23 cellular contexts compared by ENCODE assay signal in the genomic region with DNA sequence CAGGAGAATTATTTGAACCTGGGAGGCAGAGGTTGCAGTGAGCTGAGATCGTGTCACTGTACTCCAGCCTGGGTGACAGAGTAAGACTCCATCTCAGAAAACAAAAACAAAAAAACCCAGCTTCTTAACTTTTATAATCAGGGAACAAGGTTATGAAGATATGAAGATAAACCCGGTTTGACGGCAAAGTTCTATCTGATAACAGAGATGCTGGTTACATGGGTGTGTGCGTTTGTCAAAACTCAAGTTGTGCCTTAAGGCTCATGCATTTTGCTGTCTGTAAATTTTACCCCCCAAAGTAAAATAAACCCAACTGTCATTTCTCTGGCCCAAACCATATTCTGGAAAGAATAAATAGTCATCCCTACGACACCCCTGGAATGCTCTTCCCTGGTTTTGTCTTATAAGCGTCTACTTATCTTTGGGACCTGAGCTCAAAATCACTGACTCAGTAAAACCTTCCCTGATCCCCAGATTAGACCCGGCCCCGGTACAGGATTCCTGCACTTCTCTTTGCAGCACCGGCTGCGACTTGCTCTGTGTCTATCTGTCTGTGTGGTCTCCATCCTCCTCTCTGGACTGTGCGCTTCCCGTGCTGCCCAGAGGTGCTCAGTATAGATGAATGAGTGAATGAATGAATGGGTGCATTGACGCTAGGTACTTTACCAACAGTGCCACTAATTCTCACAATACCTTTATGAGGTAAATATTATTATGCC.
DNase-seq lines count a peak whose midpoint lies in the region; ATAC-seq, FAIRE-seq and TF ChIP-seq lines count a peak whose summit lies in the region.
"Had no signal": no experiment of that assay in that cellular context is flagged by ENCODE, and none has a peak within 500 bp of the region (broad histone marks: within the 10 kb centered on the region; RNA-seq: fewer than 3 reads in every experiment).

No MANE protein-coding gene starts in this region.

- no peaks in the 10 kb centered on the region for H3K36me3 Mint-ChIP-seq in glutamatergic neuron (ENCODE audit: unreplicated experiment)
- H3K36me3 Mint-ChIP-seq in type B pancreatic cell: no peaks in the 10 kb centered on the region
- no peaks in the 10 kb centered on the region for H3K36me3 Mint-ChIP-seq in effector memory CD8-positive, alpha-beta T cell (ENCODE audit: insufficient read depth)
- H3K36me3 Mint-ChIP-seq: CD14-positive monocyte; CD8-positive, alpha-beta T cell had no signal

- no peak for TF ChIP-seq EP300 in K562 (IDR thresholded peaks at IDR 0.05; ENCODE audit: low read length)

- BruUV-seq in K562 (replicated peaks; lab: Mats Ljungman, UMichigan): no TSS peak

- ATAC-seq in K562: no peak
- no peak for ATAC-seq in effector memory CD8-positive, alpha-beta T cell (replicated peaks)
- ATAC-seq: A549; CD8-positive, alpha-beta T cell had no signal

- H3K4me1 ChIP-seq in K562 (replicated peaks in 1 of 2; ENCODE audit: control insufficient read depth in 2 of 2, insufficient read depth in 2 of 2, low read length in 2 of 2) (peaks cover 5 to 11% of the 10 kb centered on the region in 2 experiments; a peak in 4 of 5 replicates), parathyroid adenoma (peaks cover 7% of the 10 kb centered on the region)
- H3K4me1 ChIP-seq: A549 had no signal

- peaks cover 5 to 37% of the 10 kb centered on the region in 2 experiments; a peak in 4 of 5 replicates for H3K27me3 ChIP-seq in K562 (ENCODE audit: control insufficient read depth in 2 of 2, insufficient read depth in 2 of 2, low read length in 2 of 2)
- H3K27me3 ChIP-seq in parathyroid adenoma (ENCODE audit: control insufficient read depth, insufficient read depth, low read length): no peaks in the 10 kb centered on the region

- no peak for TF ChIP-seq RAD21 in K562 (CRISPR knock-in tag; conservative IDR thresholded peaks at IDR 0.05 in 1 of 2, IDR thresholded peaks at IDR 0.05 in 1 of 2)

- TF ChIP-seq CTCF in K562 (IDR thresholded peaks at IDR 0.05 in 2 of 3, conservative IDR thresholded peaks at IDR 0.05 in 1 of 3; ENCODE audit: insufficient read depth in 2 of 3, low read depth in 1 of 3, low read length in 3 of 3): no peak
- TF ChIP-seq CTCF in glutamatergic neuron (IDR thresholded peaks at IDR 0.05; ENCODE audit: partially characterized antibody, unreplicated experiment): no peak
- no peak for TF ChIP-seq CTCF in parathyroid adenoma (IDR thresholded peaks at IDR 0.05)
- TF ChIP-seq CTCF in type B pancreatic cell (conservative IDR thresholded peaks at IDR 0.05): no peak

- no peak overlapping the region for H3K9ac ChIP-seq in K562 (ENCODE audit: insufficient read depth in 1 of 2, low read depth in 2 of 2, low read length in 2 of 2)
- H3K9ac ChIP-seq in parathyroid adenoma: no peak overlapping the region

- no peaks in the 10 kb centered on the region for H3K36me3 ChIP-seq in K562 (ENCODE audit: control insufficient read depth, insufficient read depth, low read length)
- no peaks in the 10 kb centered on the region for H3K36me3 ChIP-seq in parathyroid adenoma (ENCODE audit: control insufficient read depth, insufficient read depth, low read length)
- H3K36me3 ChIP-seq: HAP-1 had no signal

- H3K27me3 Mint-ChIP-seq in glutamatergic neuron (ENCODE audit: unreplicated experiment) (peaks cover 7% of the 10 kb centered on the region), type B pancreatic cell (peaks cover 3% of the 10 kb centered on the region)
- no peaks in the 10 kb centered on the region for H3K27me3 Mint-ChIP-seq in effector memory CD8-positive, alpha-beta T cell

- WGBS in K562 (ENCODE audit: insufficient coverage, low coverage, missing lambda C conversion rate): 16% methylated on average over 13 of the region's 13 CpGs

- H3K4me2 ChIP-seq in K562 (ENCODE audit: insufficient read depth, low read length) (no peak overlapping the region), parathyroid adenoma (ENCODE audit: low read length) (peak overlapping the region; percentile 26)
- H3K4me2 ChIP-seq: A549 had no signal

- DNase-seq in K562 (ENCODE audit: extremely low read depth in 1 of 4, low spot score in 3 of 4) (no peak), glutamatergic neuron (no peak), type B pancreatic cell (ENCODE audit: extremely low spot score, unreplicated experiment) (peak; percentile 16), NCI-H345 (lab: John Stamatoyannopoulos, UW) (no peak)
- no peak for DNase-seq in activated CD8-positive, alpha-beta memory T cell treated with anti-CD3 and anti-CD28 coated beads, Interleukin-2, amount 50 U/mL, for 48 hours
- DNase-seq in activated T-cell treated with anti-CD3 and anti-CD28 coated beads, Interleukin-2, amount 50 U/mL, for 48 hours: no peak
- no peak for DNase-seq in effector memory CD8-positive, alpha-beta T cell
- DNase-seq: COR-L47, DMS153, DMS79 treated with DMSO at 0.1 percent for 48 hours, EL, HFFc6 had no signal

- POLR2A ChIA-PET in K562 (lab: Yijun Ruan, JAX): interaction anchor here (1.4 kb wide), 3 partner anchors 9 to 10 kb away, joined by 4 to 6 read pairs (median 4); no protein-coding TSS in a partner anchor

- no peaks in the 10 kb centered on the region for H3K9me3 ChIP-seq in K562 (replicated peaks; ENCODE audit: control insufficient read depth, insufficient read depth, low read depth, low read length)
- H3K9me3 ChIP-seq in parathyroid adenoma (ENCODE audit: control insufficient read depth, low read length): no peaks in the 10 kb centered on the region
- H3K9me3 ChIP-seq: A549, HAP-1 had no signal

- H3K4me1 Mint-ChIP-seq in glutamatergic neuron (ENCODE audit: low read depth, unreplicated experiment) (peaks cover 30% of the 10 kb centered on the region), type B pancreatic cell (ENCODE audit: unreplicated experiment) (peaks cover 19% of the 10 kb centered on the region)
- peaks cover 5 to 8% of the 10 kb centered on the region in 2 donors for H3K4me1 Mint-ChIP-seq in effector memory CD8-positive, alpha-beta T cell (ENCODE audit: low read depth in 2 of 2)

- FAIRE-seq in K562 (lab: Jason Lieb, UNC): no peak
- FAIRE-seq: A549, D721Med, G401.6, GM12891, H1, HepG2, HTR-8/SVneo had no signal

- H3K4me3 ChIP-seq in K562 (no peak overlapping the region), parathyroid adenoma (ENCODE audit: low read depth, low read length) (no peak overlapping the region)
- H3K4me3 ChIP-seq: A549, HAP-1 had no signal

- peaks cover under 1% of the 10 kb centered on the region; the same call in 1 of the 2 replicates for H4K20me1 ChIP-seq in K562 (replicated peaks; ENCODE audit: control insufficient read depth, insufficient read depth, low read length)

- no peaks in the 10 kb centered on the region for H3K9me1 ChIP-seq in K562 (ENCODE audit: control insufficient read depth, insufficient read depth, low read length)

- H3K27ac ChIP-seq in K562 (ENCODE audit: extremely low read depth, low read depth, low read length): no peak overlapping the region
- H3K27ac ChIP-seq in parathyroid adenoma: no peak overlapping the region
- H3K27ac ChIP-seq: A549 had no signal

- H3K9me3 Mint-ChIP-seq in glutamatergic neuron (ENCODE audit: unreplicated experiment): peaks cover 7% of the 10 kb centered on the region
- H3K9me3 Mint-ChIP-seq in type B pancreatic cell: no peaks in the 10 kb centered on the region
- H3K9me3 Mint-ChIP-seq in effector memory CD8-positive, alpha-beta T cell: no peaks in the 10 kb centered on the region
- H3K9me3 Mint-ChIP-seq: CD8-positive, alpha-beta T cell; HFFc6 had no signal

- H3K79me2 ChIP-seq in K562 (ENCODE audit: control insufficient read depth, insufficient read depth, low read length) (no peaks in the 10 kb centered on the region), parathyroid adenoma (no peaks in the 10 kb centered on the region)

- TF ChIP-seq POLR2A in K562 (conservative IDR thresholded peaks at IDR 0.05): no peak

- intact Hi-C loops in K562 (cut with micrococcal nuclease): no loop called here

- no peak overlapping the region for H3K4me3 Mint-ChIP-seq in glutamatergic neuron (ENCODE audit: unreplicated experiment)
- no peak overlapping the region for H3K4me3 Mint-ChIP-seq in type B pancreatic cell
- H3K4me3 Mint-ChIP-seq in effector memory CD8-positive, alpha-beta T cell: no peak overlapping the region
- H3K4me3 Mint-ChIP-seq: CD14-positive monocyte; CD8-positive, alpha-beta T cell; HFFc6 had no signal

- CTCF ChIA-PET in K562 (lab: Yijun Ruan, JAX; ENCODE audit: low intra/inter-chr PET ratio): no interaction called here

- in situ Hi-C loops in K562 (cut with MboI): no loop called here

- peak overlapping the region; percentile 65 for H3K27ac Mint-ChIP-seq in glutamatergic neuron (ENCODE audit: unreplicated experiment)
- no peak overlapping the region for H3K27ac Mint-ChIP-seq in type B pancreatic cell
- no peak overlapping the region for H3K27ac Mint-ChIP-seq in effector memory CD8-positive, alpha-beta T cell
- H3K27ac Mint-ChIP-seq: CD8-positive, alpha-beta T cell; HFFc6 had no signal

- H2AFZ ChIP-seq in K562 (ENCODE audit: low read depth, low read length): no peak overlapping the region
- no peak overlapping the region for H2AFZ ChIP-seq in parathyroid adenoma

TF ChIP-seq in K562, 482 proteins besides CTCF, POLR2A, EP300 and RAD21:
- peak; percentile 11; the same call in 1 of the 2 replicates for TF ChIP-seq C11orf30 (IDR thresholded peaks at IDR 0.05; ENCODE audit: low read depth)
- TF ChIP-seq, protein P1, sequence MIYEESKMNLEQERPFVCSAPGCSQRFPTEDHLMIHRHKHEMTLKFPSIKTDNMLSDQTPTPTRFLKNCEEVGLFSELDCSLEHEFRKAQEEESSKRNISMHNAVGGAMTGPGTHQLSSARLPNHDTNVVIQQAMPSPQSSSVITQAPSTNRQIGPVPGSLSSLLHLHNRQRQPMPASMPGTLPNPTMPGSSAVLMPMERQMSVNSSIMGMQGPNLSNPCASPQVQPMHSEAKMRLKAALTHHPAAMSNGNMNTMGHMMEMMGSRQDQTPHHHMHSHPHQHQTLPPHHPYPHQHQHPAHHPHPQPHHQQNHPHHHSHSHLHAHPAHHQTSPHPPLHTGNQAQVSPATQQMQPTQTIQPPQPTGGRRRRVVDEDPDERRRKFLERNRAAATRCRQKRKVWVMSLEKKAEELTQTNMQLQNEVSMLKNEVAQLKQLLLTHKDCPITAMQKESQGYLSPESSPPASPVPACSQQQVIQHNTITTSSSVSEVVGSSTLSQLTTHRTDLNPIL (CRISPR knock-in tag; IDR thresholded peaks at IDR 0.05): no peak
